Comparison of ENCODE assay signal across 1 cellular context in genomic region chr4:8580321-8581093, GRCh38.
A peak's percentile ranks its signal among the peaks of the same experiment; 100 is the strongest.
TF ChIP-seq lines count a peak whose summit lies in the region.

A gene with protein sequence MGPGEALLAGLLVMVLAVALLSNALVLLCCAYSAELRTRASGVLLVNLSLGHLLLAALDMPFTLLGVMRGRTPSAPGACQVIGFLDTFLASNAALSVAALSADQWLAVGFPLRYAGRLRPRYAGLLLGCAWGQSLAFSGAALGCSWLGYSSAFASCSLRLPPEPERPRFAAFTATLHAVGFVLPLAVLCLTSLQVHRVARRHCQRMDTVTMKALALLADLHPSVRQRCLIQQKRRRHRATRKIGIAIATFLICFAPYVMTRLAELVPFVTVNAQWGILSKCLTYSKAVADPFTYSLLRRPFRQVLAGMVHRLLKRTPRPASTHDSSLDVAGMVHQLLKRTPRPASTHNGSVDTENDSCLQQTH (plus strand): TSS chr4:8580392. CDS start chr4:8580983, 591 bp downstream.

TF ChIP-seq in HEK293, 187 proteins besides CTCF, POLR2A, EP300 and RAD21 (continued from another document and continues in another):
- TF ChIP-seq, protein P1, sequence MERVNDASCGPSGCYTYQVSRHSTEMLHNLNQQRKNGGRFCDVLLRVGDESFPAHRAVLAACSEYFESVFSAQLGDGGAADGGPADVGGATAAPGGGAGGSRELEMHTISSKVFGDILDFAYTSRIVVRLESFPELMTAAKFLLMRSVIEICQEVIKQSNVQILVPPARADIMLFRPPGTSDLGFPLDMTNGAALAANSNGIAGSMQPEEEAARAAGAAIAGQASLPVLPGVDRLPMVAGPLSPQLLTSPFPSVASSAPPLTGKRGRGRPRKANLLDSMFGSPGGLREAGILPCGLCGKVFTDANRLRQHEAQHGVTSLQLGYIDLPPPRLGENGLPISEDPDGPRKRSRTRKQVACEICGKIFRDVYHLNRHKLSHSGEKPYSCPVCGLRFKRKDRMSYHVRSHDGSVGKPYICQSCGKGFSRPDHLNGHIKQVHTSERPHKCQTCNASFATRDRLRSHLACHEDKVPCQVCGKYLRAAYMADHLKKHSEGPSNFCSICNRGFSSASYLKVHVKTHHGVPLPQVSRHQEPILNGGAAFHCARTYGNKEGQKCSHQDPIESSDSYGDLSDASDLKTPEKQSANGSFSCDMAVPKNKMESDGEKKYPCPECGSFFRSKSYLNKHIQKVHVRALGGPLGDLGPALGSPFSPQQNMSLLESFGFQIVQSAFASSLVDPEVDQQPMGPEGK (tag by site-specific recombination; IDR thresholded peaks at IDR 0.05): peak; percentile 56; the same call in 1 of the 2 replicates
- no peak for TF ChIP-seq ZNF266 (tag by site-specific recombination; IDR thresholded peaks at IDR 0.05; ENCODE audit: low read depth)
- TF ChIP-seq ZBTB1 (tag by site-specific recombination; IDR thresholded peaks at IDR 0.05): no peak
- TF ChIP-seq ZNF121 (tag by site-specific recombination; IDR thresholded peaks at IDR 0.05): 0 out of 2 replicates have a peak, but pooled peaks have one; percentile 9
- TF ChIP-seq ZNF558 (tag by site-specific recombination; IDR thresholded peaks at IDR 0.05): no peak
- TF ChIP-seq ZNF544 (tag by site-specific recombination; IDR thresholded peaks at IDR 0.05): no peak
- no peak for TF ChIP-seq ZNF830 (tag by site-specific recombination; IDR thresholded peaks at IDR 0.05; ENCODE audit: low read depth)
- TF ChIP-seq ZNF610 (tag by site-specific recombination; IDR thresholded peaks at IDR 0.05; ENCODE audit: borderline replicate concordance): no peak
- no peak for TF ChIP-seq ZNF280D (tag by site-specific recombination; IDR thresholded peaks at IDR 0.05)
- peak; percentile 74 for TF ChIP-seq ZNF394 (tag by site-specific recombination; IDR thresholded peaks at IDR 0.05; ENCODE audit: borderline replicate concordance)
- no peak for TF ChIP-seq ZNF214 (tag by site-specific recombination; IDR thresholded peaks at IDR 0.05; ENCODE audit: borderline replicate concordance)
- TF ChIP-seq ZNF837 (tag by site-specific recombination; IDR thresholded peaks at IDR 0.05): no peak
- no peak for TF ChIP-seq ZFP37 (tag by site-specific recombination; IDR thresholded peaks at IDR 0.05)
- TF ChIP-seq ZNF426 (tag by site-specific recombination; IDR thresholded peaks at IDR 0.05): no peak
- TF ChIP-seq, protein P2, sequence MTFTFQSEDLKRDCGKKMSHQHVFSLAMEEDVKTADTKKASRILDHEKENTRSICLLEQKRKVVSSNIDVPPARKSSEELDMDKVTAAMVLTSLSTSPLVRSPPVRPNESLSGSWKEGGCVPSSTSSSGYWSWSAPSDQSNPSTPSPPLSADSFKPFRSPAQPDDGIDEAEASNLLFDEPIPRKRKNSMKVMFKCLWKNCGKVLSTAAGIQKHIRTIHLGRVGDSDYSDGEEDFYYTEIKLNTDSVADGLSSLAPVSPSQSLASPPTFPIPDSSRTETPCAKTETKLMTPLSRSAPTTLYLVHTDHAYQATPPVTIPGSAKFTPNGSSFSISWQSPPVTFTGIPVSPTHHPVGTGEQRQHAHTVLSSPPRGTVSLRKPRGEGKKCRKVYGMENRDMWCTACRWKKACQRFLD (tag by site-specific recombination; IDR thresholded peaks at IDR 0.05): no peak
- TF ChIP-seq, protein P3, sequence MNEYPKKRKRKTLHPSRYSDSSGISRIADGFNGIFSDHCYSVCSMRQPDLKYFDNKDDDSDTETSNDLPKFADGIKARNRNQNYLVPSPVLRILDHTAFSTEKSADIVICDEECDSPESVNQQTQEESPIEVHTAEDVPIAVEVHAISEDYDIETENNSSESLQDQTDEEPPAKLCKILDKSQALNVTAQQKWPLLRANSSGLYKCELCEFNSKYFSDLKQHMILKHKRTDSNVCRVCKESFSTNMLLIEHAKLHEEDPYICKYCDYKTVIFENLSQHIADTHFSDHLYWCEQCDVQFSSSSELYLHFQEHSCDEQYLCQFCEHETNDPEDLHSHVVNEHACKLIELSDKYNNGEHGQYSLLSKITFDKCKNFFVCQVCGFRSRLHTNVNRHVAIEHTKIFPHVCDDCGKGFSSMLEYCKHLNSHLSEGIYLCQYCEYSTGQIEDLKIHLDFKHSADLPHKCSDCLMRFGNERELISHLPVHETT (tag by site-specific recombination; IDR thresholded peaks at IDR 0.05): no peak
- TF ChIP-seq ZBTB17 (tag by site-specific recombination; IDR thresholded peaks at IDR 0.05): peak; percentile 46; the same call in 1 of the 2 replicates
- no peak for TF ChIP-seq ZNF514 (tag by site-specific recombination; IDR thresholded peaks at IDR 0.05)
- TF ChIP-seq ZBTB6 (tag by site-specific recombination; IDR thresholded peaks at IDR 0.05): no peak
- TF ChIP-seq ZNF133 (tag by site-specific recombination; IDR thresholded peaks at IDR 0.05): no peak
- no peak for TF ChIP-seq ZNF366 (tag by site-specific recombination; conservative IDR thresholded peaks at IDR 0.05)
- TF ChIP-seq ZNF76 (tag by site-specific recombination; IDR thresholded peaks at IDR 0.05; ENCODE audit: borderline replicate concordance, low read depth): no peak
- TF ChIP-seq ZNF202 (tag by site-specific recombination; IDR thresholded peaks at IDR 0.05; ENCODE audit: borderline replicate concordance): no peak
- TF ChIP-seq KLF8 (tag by site-specific recombination; IDR thresholded peaks at IDR 0.05): peak; percentile 44; the same call in 1 of the 2 replicates
- TF ChIP-seq, protein P4, sequence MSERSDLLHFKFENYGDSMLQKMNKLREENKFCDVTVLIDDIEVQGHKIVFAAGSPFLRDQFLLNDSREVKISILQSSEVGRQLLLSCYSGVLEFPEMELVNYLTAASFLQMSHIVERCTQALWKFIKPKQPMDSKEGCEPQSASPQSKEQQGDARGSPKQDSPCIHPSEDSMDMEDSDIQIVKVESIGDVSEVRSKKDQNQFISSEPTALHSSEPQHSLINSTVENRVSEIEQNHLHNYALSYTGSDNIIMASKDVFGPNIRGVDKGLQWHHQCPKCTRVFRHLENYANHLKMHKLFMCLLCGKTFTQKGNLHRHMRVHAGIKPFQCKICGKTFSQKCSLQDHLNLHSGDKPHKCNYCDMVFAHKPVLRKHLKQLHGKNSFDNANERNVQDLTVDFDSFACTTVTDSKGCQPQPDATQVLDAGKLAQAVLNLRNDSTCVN (tag by site-specific recombination; optimal IDR thresholded peaks at IDR 0.05): peak; percentile 62
- TF ChIP-seq ZNF157 (tag by site-specific recombination; IDR thresholded peaks at IDR 0.05): no peak
- no peak for TF ChIP-seq ZNF501 (tag by site-specific recombination; IDR thresholded peaks at IDR 0.05)
- no peak for TF ChIP-seq ZNF843 (tag by site-specific recombination; IDR thresholded peaks at IDR 0.05)
- TF ChIP-seq, protein P5, sequence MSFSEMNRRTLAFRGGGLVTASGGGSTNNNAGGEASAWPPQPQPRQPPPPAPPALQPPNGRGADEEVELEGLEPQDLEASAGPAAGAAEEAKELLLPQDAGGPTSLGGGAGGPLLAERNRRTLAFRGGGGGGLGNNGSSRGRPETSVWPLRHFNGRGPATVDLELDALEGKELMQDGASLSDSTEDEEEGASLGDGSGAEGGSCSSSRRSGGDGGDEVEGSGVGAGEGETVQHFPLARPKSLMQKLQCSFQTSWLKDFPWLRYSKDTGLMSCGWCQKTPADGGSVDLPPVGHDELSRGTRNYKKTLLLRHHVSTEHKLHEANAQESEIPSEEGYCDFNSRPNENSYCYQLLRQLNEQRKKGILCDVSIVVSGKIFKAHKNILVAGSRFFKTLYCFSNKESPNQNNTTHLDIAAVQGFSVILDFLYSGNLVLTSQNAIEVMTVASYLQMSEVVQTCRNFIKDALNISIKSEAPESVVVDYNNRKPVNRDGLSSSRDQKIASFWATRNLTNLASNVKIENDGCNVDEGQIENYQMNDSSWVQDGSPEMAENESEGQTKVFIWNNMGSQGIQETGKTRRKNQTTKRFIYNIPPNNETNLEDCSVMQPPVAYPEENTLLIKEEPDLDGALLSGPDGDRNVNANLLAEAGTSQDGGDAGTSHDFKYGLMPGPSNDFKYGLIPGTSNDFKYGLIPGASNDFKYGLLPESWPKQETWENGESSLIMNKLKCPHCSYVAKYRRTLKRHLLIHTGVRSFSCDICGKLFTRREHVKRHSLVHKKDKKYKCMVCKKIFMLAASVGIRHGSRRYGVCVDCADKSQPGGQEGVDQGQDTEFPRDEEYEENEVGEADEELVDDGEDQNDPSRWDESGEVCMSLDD (tag by site-specific recombination; IDR thresholded peaks at IDR 0.05): no peak
- TF ChIP-seq ZNF433 (tag by site-specific recombination; IDR thresholded peaks at IDR 0.05; ENCODE audit: low read depth): no peak
- no peak for TF ChIP-seq ZNF664 (tag by site-specific recombination; IDR thresholded peaks at IDR 0.05)
- peak; percentile 75; the same call in 1 of the 2 replicates for TF ChIP-seq SP7 (tag by site-specific recombination; IDR thresholded peaks at IDR 0.05)
- TF ChIP-seq ZNF571 (tag by site-specific recombination; IDR thresholded peaks at IDR 0.05): no peak
- no peak for TF ChIP-seq ZNF112 (tag by site-specific recombination; IDR thresholded peaks at IDR 0.05)
- peak; percentile 30; the same call in 1 of the 2 replicates for TF ChIP-seq ZNF341 (tag by site-specific recombination; IDR thresholded peaks at IDR 0.05; ENCODE audit: low read depth)
- no peak for TF ChIP-seq ZNF132 (tag by site-specific recombination; IDR thresholded peaks at IDR 0.05; ENCODE audit: borderline replicate concordance)
- peak; percentile 81 for TF ChIP-seq KLF10 (tag by site-specific recombination; IDR thresholded peaks at IDR 0.05)
- TF ChIP-seq ZNF658 (tag by site-specific recombination; IDR thresholded peaks at IDR 0.05): no peak
- peak; percentile 39 for TF ChIP-seq ZBTB8A (tag by site-specific recombination; IDR thresholded peaks at IDR 0.05)
- TF ChIP-seq, protein P6, sequence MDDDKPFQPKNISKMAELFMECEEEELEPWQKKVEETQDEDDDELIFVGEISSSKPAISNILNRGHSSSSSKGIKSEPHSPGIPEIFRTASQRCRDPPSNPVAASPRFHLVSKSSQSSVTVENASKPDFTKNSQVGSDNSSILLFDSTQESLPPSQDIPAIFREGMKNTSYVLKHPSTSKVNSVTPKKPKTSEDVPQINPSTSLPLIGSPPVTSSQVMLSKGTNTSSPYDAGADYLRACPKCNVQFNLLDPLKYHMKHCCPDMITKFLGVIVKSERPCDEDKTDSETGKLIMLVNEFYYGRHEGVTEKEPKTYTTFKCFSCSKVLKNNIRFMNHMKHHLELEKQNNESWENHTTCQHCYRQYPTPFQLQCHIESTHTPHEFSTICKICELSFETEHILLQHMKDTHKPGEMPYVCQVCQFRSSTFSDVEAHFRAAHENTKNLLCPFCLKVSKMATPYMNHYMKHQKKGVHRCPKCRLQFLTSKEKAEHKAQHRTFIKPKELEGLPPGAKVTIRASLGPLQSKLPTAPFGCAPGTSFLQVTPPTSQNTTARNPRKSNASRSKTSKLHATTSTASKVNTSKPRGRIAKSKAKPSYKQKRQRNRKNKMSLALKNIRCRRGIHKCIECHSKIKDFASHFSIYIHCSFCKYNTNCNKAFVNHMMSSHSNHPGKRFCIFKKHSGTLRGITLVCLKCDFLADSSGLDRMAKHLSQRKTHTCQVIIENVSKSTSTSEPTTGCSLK (tag by site-specific recombination; IDR thresholded peaks at IDR 0.05): no peak
- TF ChIP-seq KLF17 (tag by site-specific recombination; IDR thresholded peaks at IDR 0.05): peak; percentile 46; the same call in 1 of the 2 replicates
- peak; percentile 39; the same call in 1 of the 2 replicates for TF ChIP-seq ZEB2 (tag by site-specific recombination; IDR thresholded peaks at IDR 0.05)
- no peak for TF ChIP-seq ZNF791 (tag by site-specific recombination; IDR thresholded peaks at IDR 0.05)
- no peak for TF ChIP-seq ZNF645 (tag by site-specific recombination; IDR thresholded peaks at IDR 0.05)
- TF ChIP-seq ZNF473 (tag by site-specific recombination; IDR thresholded peaks at IDR 0.05): no peak
- peak; percentile 91 for TF ChIP-seq ZBTB20 (tag by site-specific recombination; IDR thresholded peaks at IDR 0.05)
- TF ChIP-seq GLIS1 (tag by site-specific recombination; IDR thresholded peaks at IDR 0.05): peak; percentile 48; the same call in 1 of the 2 replicates
- no peak for TF ChIP-seq YY2 (tag by site-specific recombination; IDR thresholded peaks at IDR 0.05)
